ENCODE assay signal across 16 cellular contexts in the genomic region with DNA sequence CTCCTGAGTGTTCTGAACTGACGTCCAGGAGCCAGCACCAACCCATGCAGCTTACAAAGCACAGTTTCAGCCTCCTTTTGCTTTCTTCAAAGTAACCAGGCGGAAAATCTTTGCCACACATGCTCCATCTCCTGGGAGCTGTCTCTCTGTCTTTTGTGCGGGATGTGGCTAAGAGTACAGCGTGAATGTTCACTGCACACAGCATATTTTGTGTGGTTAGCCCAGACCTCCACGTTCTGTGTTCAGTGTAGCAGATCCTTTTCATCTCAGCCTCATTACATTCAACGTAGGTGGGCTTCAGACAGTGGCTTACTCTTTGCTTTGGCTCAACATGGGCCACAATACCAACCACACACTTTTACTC.
DNase-seq lines count a peak whose midpoint lies in the region; ATAC-seq, FAIRE-seq and TF ChIP-seq lines count a peak whose summit lies in the region.
"Had no signal": no experiment of that assay in that cellular context is flagged by ENCODE, and none has a peak within 500 bp of the region (broad histone marks: within the 10 kb centered on the region; RNA-seq: fewer than 3 reads in every experiment).

No MANE protein-coding gene starts in this region.

- peak overlapping the region; percentile 86 for H3K27ac Mint-ChIP-seq in progenitor cell of endocrine pancreas
- H3K27ac Mint-ChIP-seq in activated CD4-positive, alpha-beta T cell treated with anti-CD3 and anti-CD28 coated beads, Interleukin-2, amount 10 ng/mL, durations not matched to agents 24 days and 14 days = no peak overlapping the region

- dilution Hi-C loops in keratinocyte (cut with MboI; ENCODE audit: extremely low pct_ligation_motif_present, low sequenced_read_pairs) = no loop called here

- no peak overlapping the region for H2AFZ ChIP-seq in keratinocyte (ENCODE audit: control insufficient read depth, low read length)

- H3K27me3 Mint-ChIP-seq in progenitor cell of endocrine pancreas = no peaks in the 10 kb centered on the region
- H3K27me3 Mint-ChIP-seq in activated CD4-positive, alpha-beta T cell treated with anti-CD3 and anti-CD28 coated beads, Interleukin-2, amount 10 ng/mL, durations not matched to agents 24 days and 14 days = no peaks in the 10 kb centered on the region

- no peaks in the 10 kb centered on the region for H3K79me2 ChIP-seq in keratinocyte (ENCODE audit: control insufficient read depth, insufficient read depth, low read length)

- H4K20me1 ChIP-seq in BLaER1 (peaks cover 93% of the 10 kb centered on the region), keratinocyte (ENCODE audit: control insufficient read depth, extremely low read depth, insufficient read depth, low read length) (no peaks in the 10 kb centered on the region)

- H3K9ac ChIP-seq in BLaER1 (no peak overlapping the region), keratinocyte (ENCODE audit: control insufficient read depth, extremely low read depth, insufficient read depth, low read length) (no peak overlapping the region)

- no peak overlapping the region for H3K4me3 ChIP-seq in BLaER1
- H3K4me3 ChIP-seq in keratinocyte (ENCODE audit: control insufficient read depth in 2 of 3, extremely low read depth in 1 of 3, insufficient read depth in 2 of 3, low read depth in 1 of 3, low read length in 3 of 3) = no peak overlapping the region
- H3K4me3 ChIP-seq: SK-N-MC, tibial artery had no signal

- peaks cover 57% of the 10 kb centered on the region for H3K4me1 Mint-ChIP-seq in progenitor cell of endocrine pancreas (ENCODE audit: low read depth)
- no peaks in the 10 kb centered on the region for H3K4me1 Mint-ChIP-seq in activated CD4-positive, alpha-beta T cell treated with anti-CD3 and anti-CD28 coated beads, Interleukin-2, amount 10 ng/mL, durations not matched to agents 24 days and 14 days

- peaks cover 15% of the 10 kb centered on the region; the same call in 1 of the 2 replicates for H3K36me3 ChIP-seq in BLaER1
- no peaks in the 10 kb centered on the region for H3K36me3 ChIP-seq in keratinocyte (ENCODE audit: control insufficient read depth in 2 of 2, extremely low read depth in 1 of 2, insufficient read depth in 2 of 2, low read length in 2 of 2)

- H3K9me1 ChIP-seq in keratinocyte (ENCODE audit: control insufficient read depth, extremely low read depth, insufficient read depth, low read length) = no peaks in the 10 kb centered on the region

- H3K4me1 ChIP-seq in BLaER1 = peaks cover 19% of the 10 kb centered on the region
- H3K4me1 ChIP-seq in keratinocyte (ENCODE audit: control insufficient read depth, extremely low read depth, insufficient read depth, low read length) = peaks cover 26% of the 10 kb centered on the region

- ATAC-seq in HG03039 (IDR thresholded peaks at IDR 0.05; ENCODE audit: unreplicated experiment) (no peak), GM19463 (IDR thresholded peaks at IDR 0.05; ENCODE audit: unreplicated experiment) (no peak)
- ATAC-seq: activated T-cell treated with anti-CD3 and anti-CD28 coated beads, Interleukin-2, amount 50 U/mL, for 4 hours had no signal

- H3K4me2 ChIP-seq in BLaER1 (peak overlapping the region; percentile 53), keratinocyte (ENCODE audit: control insufficient read depth, extremely low read depth, insufficient read depth, low read depth, low read length) (peak overlapping the region; percentile 72)

- no peak for TF ChIP-seq CTCF in keratinocyte (optimal IDR thresholded peaks at IDR 0.05 in 1 of 3, IDR thresholded peaks at IDR 0.05 in 1 of 3, conservative IDR thresholded peaks at IDR 0.05 in 1 of 3; ENCODE audit: extremely low read depth in 1 of 3, insufficient read depth in 2 of 3, low read length in 3 of 3)
- no peak for TF ChIP-seq CTCF in progenitor cell of endocrine pancreas (IDR thresholded peaks at IDR 0.05; ENCODE audit: unreplicated experiment)

- no peak overlapping the region for H3K4me3 Mint-ChIP-seq in progenitor cell of endocrine pancreas (ENCODE audit: low read depth)
- no peak overlapping the region for H3K4me3 Mint-ChIP-seq in activated CD4-positive, alpha-beta T cell treated with anti-CD3 and anti-CD28 coated beads, Interleukin-2, amount 10 ng/mL, durations not matched to agents 24 days and 14 days
- H3K4me3 Mint-ChIP-seq: activated T-cell treated with anti-CD3 and anti-CD28 coated beads, Interleukin-2, amount 50 U/mL, for 4 hours had no signal

- intact Hi-C loops in activated CD4-positive, alpha-beta T cell treated with anti-CD3 and anti-CD28 coated beads, Interleukin-2, amount 10 ng/mL, durations not matched to agents 24 days and 14 days (cut with micrococcal nuclease) = no loop called here

- H3K9me3 Mint-ChIP-seq in progenitor cell of endocrine pancreas (ENCODE audit: low read depth) = no peaks in the 10 kb centered on the region
- no peaks in the 10 kb centered on the region for H3K9me3 Mint-ChIP-seq in activated CD4-positive, alpha-beta T cell treated with anti-CD3 and anti-CD28 coated beads, Interleukin-2, amount 10 ng/mL, durations not matched to agents 24 days and 14 days
- H3K9me3 Mint-ChIP-seq: activated T-cell treated with anti-CD3 and anti-CD28 coated beads, Interleukin-2, amount 50 U/mL, for 4 hours had no signal

- H3K27ac ChIP-seq in BLaER1 = no peak overlapping the region
- no peak overlapping the region for H3K27ac ChIP-seq in keratinocyte (ENCODE audit: control insufficient read depth, insufficient read depth, low read length)
- H3K27ac ChIP-seq: SK-N-MC had no signal

- DNase-seq in RCC 7860 (ENCODE audit: low spot score) (no peak), keratinocyte (ENCODE audit: low read depth, low spot score) (no peak), progenitor cell of endocrine pancreas (ENCODE audit: low spot score, unreplicated experiment) (no peak)
- no peak for DNase-seq in activated CD4-positive, alpha-beta T cell treated with anti-CD3 and anti-CD28 coated beads, Interleukin-2, amount 10 ng/mL, durations not matched to agents 24 days and 14 days
- no peak for DNase-seq in activated CD4-positive, alpha-beta T cell treated with anti-CD3 and anti-CD28 coated beads for 48 hours
- DNase-seq: activated T-cell treated with anti-CD3 and anti-CD28 coated beads, Interleukin-2, amount 50 U/mL, for 4 hours; NCI-H1048; NCI-H2227 treated with DMSO at 0.1 percent for 48 hours; stimulated activated CD4-positive, alpha-beta T cell treated with anti-CD3 and anti-CD28 coated beads, Interleukin-1b, Interleukin-23, amount 100 ng/mL, for 48 hours had no signal

- H3K27me3 ChIP-seq in BLaER1 = peaks cover 65% of the 10 kb centered on the region
- H3K27me3 ChIP-seq in keratinocyte (ENCODE audit: control insufficient read depth, extremely low read depth, insufficient read depth, low read length) = peaks cover 17% of the 10 kb centered on the region
- H3K27me3 ChIP-seq: tibial artery had no signal

- peaks cover 18% of the 10 kb centered on the region for H3K36me3 Mint-ChIP-seq in progenitor cell of endocrine pancreas (ENCODE audit: insufficient read depth)
- H3K36me3 Mint-ChIP-seq in activated CD4-positive, alpha-beta T cell treated with anti-CD3 and anti-CD28 coated beads, Interleukin-2, amount 10 ng/mL, durations not matched to agents 24 days and 14 days (ENCODE audit: low read depth) = no peaks in the 10 kb centered on the region

- peak; percentile 17 for FAIRE-seq in RCC 7860 (lab: Jason Lieb, UNC)
- FAIRE-seq in keratinocyte (lab: Jason Lieb, UNC) = no peak
- FAIRE-seq: colon, D721Med had no signal

- H3K9me3 ChIP-seq in BLaER1 (no peaks in the 10 kb centered on the region), keratinocyte (ENCODE audit: control insufficient read depth, low read depth, low read length) (no peaks in the 10 kb centered on the region)
- H3K9me3 ChIP-seq: tibial artery had no signal
